29 cellular contexts compared by ENCODE assay signal in the genomic region with DNA sequence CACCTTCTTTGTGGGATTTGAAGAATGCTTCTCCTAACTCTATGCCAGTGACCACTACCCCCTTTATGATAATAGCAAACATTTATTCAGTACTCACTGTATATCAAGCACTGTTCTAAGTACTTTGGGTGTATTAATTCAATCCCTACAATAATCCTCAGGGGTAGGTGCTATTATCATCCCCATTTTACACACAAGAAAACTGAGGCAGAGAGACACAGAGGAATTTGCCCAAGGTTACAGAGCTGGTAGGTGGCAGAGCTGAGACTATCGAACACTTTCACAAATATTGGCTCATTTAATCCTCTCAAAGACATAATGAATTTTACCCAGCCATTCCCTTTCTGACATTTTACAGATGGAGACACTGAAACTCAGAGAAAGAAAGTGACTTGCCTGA.
"Had no signal": no experiment of that assay in that cellular context is flagged by ENCODE, and none has a peak within 500 bp of the region (broad histone marks: within the 10 kb centered on the region; RNA-seq: fewer than 3 reads in every experiment).

No MANE protein-coding gene starts in this region.

- DNase-seq: colonic mucosa; cortex of kidney; dermis blood vessel endothelial cell; dorsolateral prefrontal cortex; effector CD4-positive, alpha-beta T cell; effector CD8-positive, alpha-beta T cell; effector memory CD4-positive, alpha-beta T cell; effector memory CD8-positive, alpha-beta T cell; endodermal cell; erythroblast; esophagus squamous epithelium; foreskin fibroblast; foreskin keratinocyte; foreskin melanocyte; gastrocnemius medialis; glutamatergic neuron; head of caudate nucleus; heart left ventricle; heart right ventricle had no signal

- H3K27ac ChIP-seq: colonic mucosa, coronary artery, dorsolateral prefrontal cortex, epithelial cell of prostate, esophagus muscularis mucosa, esophagus squamous epithelium, foreskin keratinocyte, gastrocnemius medialis, gastroesophageal sphincter, heart left ventricle, heart right ventricle had no signal

- ATAC-seq: effector memory CD8-positive, alpha-beta T cell; esophagus mucosa; foreskin keratinocyte; gastrocnemius medialis; gastroesophageal sphincter; heart left ventricle; heart right ventricle had no signal

- H3K9me3 ChIP-seq: colonic mucosa, esophagus muscularis mucosa, esophagus squamous epithelium, gastrocnemius medialis, gastroesophageal sphincter, heart left ventricle, heart right ventricle had no signal

- H3K9me3 Mint-ChIP-seq: dendritic cell treated with granulocyte-macrophage colony-stimulating factor and Interleukin-4, amounts not matched to agents 40 ng/mL and 50 ng/mL, for 4 days; effector memory CD8-positive, alpha-beta T cell; endodermal cell had no signal

- H3K4me3 Mint-ChIP-seq: dendritic cell treated with granulocyte-macrophage colony-stimulating factor and Interleukin-4, amounts not matched to agents 40 ng/mL and 50 ng/mL, for 4 days; effector memory CD8-positive, alpha-beta T cell; endodermal cell had no signal

- H3K36me3 ChIP-seq: colonic mucosa, esophagus muscularis mucosa, esophagus squamous epithelium, gastrocnemius medialis, gastroesophageal sphincter, heart left ventricle, heart right ventricle had no signal

- FAIRE-seq: colon, endometrium, endothelial cell of umbilical vein, frontal cortex had no signal

- H3K27me3 ChIP-seq: colonic mucosa, dorsolateral prefrontal cortex, esophagus muscularis mucosa, esophagus squamous epithelium, foreskin keratinocyte, gastrocnemius medialis, gastroesophageal sphincter, heart left ventricle, heart right ventricle had no signal

- H3K27me3 Mint-ChIP-seq: dendritic cell treated with granulocyte-macrophage colony-stimulating factor and Interleukin-4, amounts not matched to agents 40 ng/mL and 50 ng/mL, for 4 days; effector memory CD8-positive, alpha-beta T cell had no signal

- H3K27ac Mint-ChIP-seq: dendritic cell treated with granulocyte-macrophage colony-stimulating factor and Interleukin-4, amounts not matched to agents 40 ng/mL and 50 ng/mL, for 4 days; effector memory CD8-positive, alpha-beta T cell; endodermal cell had no signal

- H3K4me3 ChIP-seq: colonic mucosa, coronary artery, dorsolateral prefrontal cortex, esophagus muscularis mucosa, esophagus squamous epithelium, gastrocnemius medialis, gastroesophageal sphincter, heart left ventricle, heart right ventricle had no signal

- H3K4me1 ChIP-seq: colonic mucosa, foreskin keratinocyte had no signal
